ENCODE assay signal across 8 cellular contexts in genomic region chr7:95330194-95331003, GRCh38. TPM values are rescaled to one million over a fixed set of nuclear protein-coding genes. Genes with fewer than 3 reads are reported as not detected.
DNase-seq lines count a peak whose midpoint lies in the region; ATAC-seq and TF ChIP-seq lines count a peak whose summit lies in the region.

No MANE protein-coding gene starts in this region.

- peaks cover 5% of the 10 kb centered on the region for H3K4me1 ChIP-seq in CD8-positive, alpha-beta T cell (ENCODE audit: insufficient read depth, low read length)
- H3K4me1 ChIP-seq in adrenal gland (replicated peaks in 1 of 2) (peaks cover 5 to 12% of the 10 kb centered on the region in 2 donors), muscle layer of duodenum (ENCODE audit: control insufficient read depth in 1 of 2, insufficient read depth in 2 of 2, low read length in 2 of 2) (peaks cover 0 to 3% of the 10 kb centered on the region in 2 donors)

- no peaks in the 10 kb centered on the region for H3K9me3 ChIP-seq in CD8-positive, alpha-beta T cell (ENCODE audit: low read length)
- H3K9me3 ChIP-seq in adrenal gland (replicated peaks in 1 of 3) (no peaks in the 10 kb centered on the region), muscle layer of duodenum (ENCODE audit: control insufficient read depth in 1 of 2, low read length in 2 of 2) (no peaks in the 10 kb centered on the region)

- H3K36me3 Mint-ChIP-seq in CD8-positive, alpha-beta T cell, result peaks cover 2% of the 10 kb centered on the region

- H3K27me3 Mint-ChIP-seq in CD8-positive, alpha-beta T cell (ENCODE audit: low read depth), result peaks cover 5% of the 10 kb centered on the region

- peak; percentile 56 for ATAC-seq in CD8-positive, alpha-beta T cell
- peak; percentile 93 for ATAC-seq in GM19452 (IDR thresholded peaks at IDR 0.05; ENCODE audit: unreplicated experiment)
- peak; percentile 98 for ATAC-seq in HG03442 (IDR thresholded peaks at IDR 0.05; ENCODE audit: unreplicated experiment)

- TF ChIP-seq CTCF in CD8-positive, alpha-beta T cell (IDR thresholded peaks at IDR 0.05), result no peak
- no peak for TF ChIP-seq CTCF in adrenal gland (IDR thresholded peaks at IDR 0.05)

- H3K9me3 Mint-ChIP-seq in CD8-positive, alpha-beta T cell, result no peaks in the 10 kb centered on the region

- H3K27ac ChIP-seq in CD8-positive, alpha-beta T cell (ENCODE audit: low read depth, low read length), result no peak overlapping the region
- H3K27ac ChIP-seq in adrenal gland, result peak overlapping the region in 3 of 5 donors; percentile 19 to 67 (median 52)
- no peak overlapping the region for H3K27ac ChIP-seq in muscle layer of duodenum (ENCODE audit: low read length)

- peak overlapping the region; percentile 81 for H3K4me3 Mint-ChIP-seq in CD8-positive, alpha-beta T cell

- CTCF ChIA-PET in CD8-positive, alpha-beta T cell (lab: Charles Lee), result interaction anchor here (0.7 kb wide), 1 partner anchor 146 kb away, joined by 3 read pairs; no protein-coding TSS in a partner anchor

- no peaks in the 10 kb centered on the region for H3K27me3 ChIP-seq in CD8-positive, alpha-beta T cell (ENCODE audit: insufficient read depth, low read length)
- H3K27me3 ChIP-seq in adrenal gland (no peaks in the 10 kb centered on the region), muscle layer of duodenum (ENCODE audit: low read depth, low read length) (no peaks in the 10 kb centered on the region)

- POLR2A ChIA-PET in CD8-positive, alpha-beta T cell (lab: Charles Lee), result no interaction called here

- H3K27ac Mint-ChIP-seq in CD8-positive, alpha-beta T cell, result peak overlapping the region; percentile 74

- H3K4me1 Mint-ChIP-seq in CD8-positive, alpha-beta T cell (ENCODE audit: low read depth), result peaks cover 11% of the 10 kb centered on the region

- intact Hi-C loops in CD8-positive, alpha-beta T cell (cut with DNase I, micrococcal nuclease), result loop anchor here in 1 of 2 experiments (5.0 kb wide), 1 partner anchor 107 kb away; the partner anchor contains the start of gene PON2
- intact Hi-C loops in adrenal gland (cut with DNase I), result no loop called here

- no peaks in the 10 kb centered on the region for H3K36me3 ChIP-seq in CD8-positive, alpha-beta T cell (ENCODE audit: insufficient read depth, low read length)
- H3K36me3 ChIP-seq in adrenal gland (replicated peaks in 1 of 2), result no peaks in the 10 kb centered on the region
- H3K36me3 ChIP-seq in muscle layer of duodenum (ENCODE audit: control insufficient read depth in 1 of 2, insufficient read depth in 2 of 2, low read length in 2 of 2), result no peaks in the 10 kb centered on the region

- 17 to 22% (median 18%) methylated on average over 4 of the region's 4 CpGs for WGBS in adrenal gland, 4 donors

- TF ChIP-seq POLR2A in adrenal gland (IDR thresholded peaks at IDR 0.05), result no peak

- peak overlapping the region; percentile 26 for H3K4me3 ChIP-seq in CD8-positive, alpha-beta T cell (ENCODE audit: low read depth, low read length)
- H3K4me3 ChIP-seq in adrenal gland (peak overlapping the region in 2 of 4 donors; percentile 24 to 54), muscle layer of duodenum (ENCODE audit: low read depth in 1 of 2, low read length in 2 of 2) (peak overlapping the region; percentile 54 to 55)

- DNase-seq in CD8-positive, alpha-beta T cell, result no peak
- DNase-seq in adrenal gland (no peak), activated gamma-delta T cell treated with Interleukin-2 at 50 U/mL for 16 hours (no peak), NCI-H1436 (lab: John Stamatoyannopoulos, UW) (no peak), SKM-1 treated with dmso at 0.1 percent for 144 hours (lab: John Stamatoyannopoulos, UW; ENCODE audit: unreplicated experiment) (no peak)

RNA-seq across cellular contexts. Expression of gene PON1, which starts 6.1 kb away (rescaled TPM):
- not detected for total RNA-seq in CD8-positive, alpha-beta T cell
- total RNA-seq in adrenal gland, result 10 to 100 TPM in 3 of 8 donors, 1 to 10 TPM in 2, under 1 TPM in 1, not detected in 2; 0.72 to 46.8 (median 6.2) TPM
- polyA plus RNA-seq in adrenal gland, result 100 to 1,000 TPM in 1 of 3 donors, 1 to 10 TPM in 1, under 1 TPM in 1; 0.54 to 103 (median 8.5) TPM

Comparison
In these comparisons a context has a peak if more than half of its experiments do, and no peak if none do; other contexts are left out.
1. H3K27ac ChIP-seq: peak in adrenal gland (3 of 5); none in CD8-positive, alpha-beta T cell (single experiment) and muscle layer of duodenum (single experiment).
2. Peak in every context shown above with its lines, with median percentiles within 50 percentile points of each other: ATAC-seq.